Comparison of ENCODE assay signal across 1 cellular context in the genomic region with DNA sequence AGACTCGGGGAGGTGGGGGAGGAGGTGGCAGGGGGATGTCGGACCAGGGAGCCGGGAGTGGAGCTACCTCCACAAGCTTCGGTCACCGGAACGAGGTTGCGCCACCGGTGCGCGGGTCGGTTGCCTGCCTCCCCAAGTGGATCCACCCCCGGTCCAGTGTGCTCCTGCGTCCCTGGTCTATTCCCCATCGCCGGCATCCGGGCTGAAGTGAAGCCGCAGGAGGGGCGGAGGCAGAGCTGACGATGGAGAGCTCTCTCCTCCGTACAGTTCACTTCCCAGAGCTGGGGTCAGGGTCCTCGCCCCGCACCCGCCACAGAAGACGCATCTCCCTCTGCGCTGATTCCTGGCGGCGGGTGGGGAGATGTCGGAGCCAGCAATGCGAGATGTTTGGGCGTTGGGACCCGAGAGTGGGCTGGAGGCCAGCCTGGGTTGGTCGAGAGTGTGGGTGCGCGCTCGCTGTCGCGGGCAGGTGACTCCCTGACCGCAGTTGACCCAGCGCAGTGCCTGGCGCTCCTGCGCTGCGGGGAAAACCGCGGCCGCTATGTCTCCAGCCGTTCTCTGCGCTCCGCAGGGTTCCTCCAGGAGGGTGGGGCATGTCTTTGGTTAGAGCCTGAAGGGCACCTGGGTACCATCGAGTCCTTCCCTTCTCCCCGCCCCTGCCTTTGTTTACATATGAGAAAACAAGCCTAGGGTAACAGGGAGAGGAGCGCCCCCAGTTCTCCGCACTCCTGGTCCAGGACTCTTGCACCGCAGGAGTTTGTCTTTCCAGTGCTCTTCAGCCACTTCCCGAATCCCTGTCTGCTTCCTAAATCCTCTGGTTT.
TF ChIP-seq lines count a peak whose summit lies in the region.

No MANE protein-coding gene starts in this region.

TF ChIP-seq in IMR-90, 13 proteins besides CTCF, POLR2A, EP300 and RAD21 (continued from another document):
- TF ChIP-seq, protein P1, sequence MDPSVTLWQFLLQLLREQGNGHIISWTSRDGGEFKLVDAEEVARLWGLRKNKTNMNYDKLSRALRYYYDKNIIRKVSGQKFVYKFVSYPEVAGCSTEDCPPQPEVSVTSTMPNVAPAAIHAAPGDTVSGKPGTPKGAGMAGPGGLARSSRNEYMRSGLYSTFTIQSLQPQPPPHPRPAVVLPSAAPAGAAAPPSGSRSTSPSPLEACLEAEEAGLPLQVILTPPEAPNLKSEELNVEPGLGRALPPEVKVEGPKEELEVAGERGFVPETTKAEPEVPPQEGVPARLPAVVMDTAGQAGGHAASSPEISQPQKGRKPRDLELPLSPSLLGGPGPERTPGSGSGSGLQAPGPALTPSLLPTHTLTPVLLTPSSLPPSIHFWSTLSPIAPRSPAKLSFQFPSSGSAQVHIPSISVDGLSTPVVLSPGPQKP (IDR thresholded peaks at IDR 0.05; ENCODE audit: borderline replicate concordance, low read depth, low read length), result no peak
- TF ChIP-seq FOS (IDR thresholded peaks at IDR 0.05; ENCODE audit: low read depth, low read length) (0 out of 2 replicates have a peak, but pooled peaks have one; percentile 28), RCOR1 (IDR thresholded peaks at IDR 0.05; ENCODE audit: insufficient replicate concordance, low read length) (no peak), CHD1 (IDR thresholded peaks at IDR 0.05; ENCODE audit: low read depth, low read length) (no peak), MAFK (IDR thresholded peaks at IDR 0.05; ENCODE audit: low read depth, low read length) (no peak)
- TF ChIP-seq, protein P2, sequence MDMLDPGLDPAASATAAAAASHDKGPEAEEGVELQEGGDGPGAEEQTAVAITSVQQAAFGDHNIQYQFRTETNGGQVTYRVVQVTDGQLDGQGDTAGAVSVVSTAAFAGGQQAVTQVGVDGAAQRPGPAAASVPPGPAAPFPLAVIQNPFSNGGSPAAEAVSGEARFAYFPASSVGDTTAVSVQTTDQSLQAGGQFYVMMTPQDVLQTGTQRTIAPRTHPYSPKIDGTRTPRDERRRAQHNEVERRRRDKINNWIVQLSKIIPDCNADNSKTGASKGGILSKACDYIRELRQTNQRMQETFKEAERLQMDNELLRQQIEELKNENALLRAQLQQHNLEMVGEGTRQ (IDR thresholded peaks at IDR 0.05; ENCODE audit: low read depth, low read length), result no peak
